10 cellular contexts compared by ENCODE assay signal in the genomic region with DNA sequence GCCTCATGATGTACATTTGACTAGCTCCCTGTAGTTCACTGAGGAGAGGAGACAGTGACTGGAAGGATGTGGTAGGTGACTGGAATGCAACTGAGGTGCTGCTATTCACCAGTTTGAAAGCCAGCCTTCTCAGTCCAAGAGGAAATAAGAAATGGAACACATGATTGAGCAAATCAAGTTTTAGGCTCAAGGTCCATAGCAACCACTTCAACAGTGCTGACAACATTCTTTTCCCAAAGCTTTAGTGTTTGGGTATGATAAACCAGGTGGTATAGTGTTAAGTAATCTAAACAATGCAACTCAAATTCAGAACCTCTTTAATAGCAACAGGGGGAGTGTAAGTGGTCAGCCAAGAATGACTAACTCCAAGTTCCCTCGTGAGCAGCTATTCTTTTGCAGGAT. TPM values are rescaled to one million over a fixed set of nuclear protein-coding genes. Genes with fewer than 3 reads are reported as not detected.
DNase-seq lines count a peak whose midpoint lies in the region; TF ChIP-seq lines count a peak whose summit lies in the region.
"Had no signal": no experiment of that assay in that cellular context is flagged by ENCODE, and none has a peak within 500 bp of the region (broad histone marks: within the 10 kb centered on the region; RNA-seq: fewer than 3 reads in every experiment).

No MANE protein-coding gene starts in this region.

- H3K9me3 Mint-ChIP-seq in activated CD4-positive, alpha-beta T cell treated with anti-CD3 and anti-CD28 coated beads, Interleukin-2, amount 10 ng/mL, durations not matched to agents 24 days and 14 days, result no peaks in the 10 kb centered on the region

- H3K4me3 Mint-ChIP-seq in activated CD4-positive, alpha-beta T cell treated with anti-CD3 and anti-CD28 coated beads, Interleukin-2, amount 10 ng/mL, durations not matched to agents 24 days and 14 days, result no peak overlapping the region

- H3K9me3 ChIP-seq in SJSA1 (replicated peaks) (0 out of 2 replicates have a peak, but pooled peaks cover 2% of the 10 kb centered on the region), ovary (no peaks in the 10 kb centered on the region)

- H3K4me1 ChIP-seq in SJSA1 (replicated peaks) (peaks cover 15% of the 10 kb centered on the region), ovary (ENCODE audit: insufficient read depth) (peaks cover 24% of the 10 kb centered on the region)

- H3K4me3 ChIP-seq in SJSA1, result no peak overlapping the region
- H3K4me3 ChIP-seq in foreskin fibroblast (ENCODE audit: low read depth in 1 of 2, low read length in 2 of 2), result no peak overlapping the region
- H3K4me3 ChIP-seq in ovary, result no peak overlapping the region

- H3K27ac ChIP-seq in SJSA1 (peak overlapping the region; percentile 34), ovary (no peak overlapping the region)

- no peak for TF ChIP-seq EP300 in ovary (IDR thresholded peaks at IDR 0.05)

- H3K27me3 ChIP-seq in SJSA1 (replicated peaks) (no peaks in the 10 kb centered on the region), ovary (no peaks in the 10 kb centered on the region)

- H3K27ac Mint-ChIP-seq in activated CD4-positive, alpha-beta T cell treated with anti-CD3 and anti-CD28 coated beads, Interleukin-2, amount 10 ng/mL, durations not matched to agents 24 days and 14 days, result no peak overlapping the region

- H3K27me3 Mint-ChIP-seq in activated CD4-positive, alpha-beta T cell treated with anti-CD3 and anti-CD28 coated beads, Interleukin-2, amount 10 ng/mL, durations not matched to agents 24 days and 14 days, result no peaks in the 10 kb centered on the region

- intact Hi-C loops in ovary (cut with DNase I), result no loop called here
- intact Hi-C loops in activated CD4-positive, alpha-beta T cell treated with anti-CD3 and anti-CD28 coated beads, Interleukin-2, amount 10 ng/mL, durations not matched to agents 24 days and 14 days (cut with micrococcal nuclease), result no loop called here

- H3K4me1 Mint-ChIP-seq in activated CD4-positive, alpha-beta T cell treated with anti-CD3 and anti-CD28 coated beads, Interleukin-2, amount 10 ng/mL, durations not matched to agents 24 days and 14 days, result no peaks in the 10 kb centered on the region

- no peak for TF ChIP-seq CTCF in foreskin fibroblast (IDR thresholded peaks at IDR 0.05; ENCODE audit: low read depth, low read length)
- no peak for TF ChIP-seq CTCF in ovary (IDR thresholded peaks at IDR 0.05)

- peak; percentile 63 for DNase-seq in EL
- peak in 1 of 2 experiments; percentile 39 for DNase-seq in SJSA1 (ENCODE audit: low read depth in 1 of 2, low spot score in 2 of 2)
- peak; percentile 60 to 71 for DNase-seq in foreskin fibroblast
- no peak for DNase-seq in ovary
- no peak for DNase-seq in UCSD-AML1 (lab: John Stamatoyannopoulos, UW; ENCODE audit: unreplicated experiment)
- no peak for DNase-seq in NCI-H2081 (lab: John Stamatoyannopoulos, UW)
- DNase-seq in NCI-H526 treated with DMSO at 0.1 percent for 48 hours (lab: John Stamatoyannopoulos, UW), result no peak
- no peak for DNase-seq in activated CD4-positive, alpha-beta T cell treated with anti-CD3 and anti-CD28 coated beads, Interleukin-2, amount 10 ng/mL, durations not matched to agents 24 days and 14 days
- DNase-seq: activated CD4-positive, alpha-beta T cell treated with anti-CD3 and anti-CD28 coated beads, Interleukin-2, amount 50 U/mL, for 1 hour; DMS153 had no signal

- 2 to 11% (median 6%) methylated on average over 1 of the region's 1 CpG for WGBS in ovary, 3 donors

- peak; percentile 8 for TF ChIP-seq POLR2A in ovary (IDR thresholded peaks at IDR 0.05)

- no peaks in the 10 kb centered on the region; the same call in 1 of the 2 replicates for H3K36me3 ChIP-seq in SJSA1
- H3K36me3 ChIP-seq in ovary, result no peaks in the 10 kb centered on the region

- no peaks in the 10 kb centered on the region for H3K36me3 Mint-ChIP-seq in activated CD4-positive, alpha-beta T cell treated with anti-CD3 and anti-CD28 coated beads, Interleukin-2, amount 10 ng/mL, durations not matched to agents 24 days and 14 days (ENCODE audit: low read depth)

RNA-seq across cellular contexts. Expression of a gene that starts 9.2 kb away (rescaled TPM):
- total RNA-seq in SJSA1 (2014; rRNA removed; shearing (Covaris generic)), result 9.6 and 19.3 TPM in 2 replicates
- total RNA-seq in ovary, result 10 to 100 TPM; 17.5 to 72.0 (median 53.0) TPM
- polyA plus RNA-seq in ovary, result 10 to 100 TPM; 20.6 to 39.6 TPM
- total RNA-seq in activated CD4-positive, alpha-beta T cell treated with anti-CD3 and anti-CD28 coated beads, Interleukin-2, amount 10 ng/mL, durations not matched to agents 24 days and 14 days, result 11.2 and 11.7 TPM in 2 replicates

RNA-seq across cellular contexts. Expression of a gene that starts 32.3 kb away (rescaled TPM):
- not detected in 2 replicates for total RNA-seq in SJSA1 (2014; rRNA removed; shearing (Covaris generic))
- total RNA-seq in ovary, result 10 to 100 TPM in 6 of 7 donors, 1 to 10 TPM in 1; 8.3 to 21.6 (median 16.4) TPM
- 10 to 100 TPM in 1 of 2 donors, 1 to 10 TPM in 1; 5.1 to 12.5 TPM for polyA plus RNA-seq in ovary
- total RNA-seq in activated CD4-positive, alpha-beta T cell treated with anti-CD3 and anti-CD28 coated beads, Interleukin-2, amount 10 ng/mL, durations not matched to agents 24 days and 14 days, result 1.2 and 1.6 TPM in 2 replicates

RNA-seq across cellular contexts. Expression of a gene that starts 58.3 kb away (rescaled TPM):
- total RNA-seq in SJSA1 (2014; rRNA removed; shearing (Covaris generic)), result not detected in 2 replicates
- 10 to 100 TPM in 4 of 7 donors, 1 to 10 TPM in 3; 1.5 to 33.5 (median 14.6) TPM for total RNA-seq in ovary
- polyA plus RNA-seq in ovary, result 1 to 10 TPM; 2.0 to 4.2 TPM
- total RNA-seq in activated CD4-positive, alpha-beta T cell treated with anti-CD3 and anti-CD28 coated beads, Interleukin-2, amount 10 ng/mL, durations not matched to agents 24 days and 14 days, result 0.58 and 0.73 TPM in 2 replicates

Comparison
In these comparisons a context has a peak if more than half of its experiments do, and no peak if none do; other contexts are left out.
1. DNase-seq: peak in EL (single experiment) and foreskin fibroblast (2 of 2); none in ovary (0 of 5), UCSD-AML1 (single experiment), NCI-H2081 (0 of 2), NCI-H526 treated with DMSO at 0.1 percent for 48 hours (single experiment) and activated CD4-positive, alpha-beta T cell treated with anti-CD3 and anti-CD28 coated beads, Interleukin-2, amount 10 ng/mL, durations not matched to agents 24 days and 14 days (single experiment).